ENCODE assay signal across 9 cellular contexts in genomic region chr15:42182328-42182901, GRCh38. TPM values are rescaled to one million over a fixed set of nuclear protein-coding genes. Genes with fewer than 3 reads are reported as not detected.
"Had no signal": no experiment of that assay in that cellular context is flagged by ENCODE, and none has a peak within 500 bp of the region (broad histone marks: within the 10 kb centered on the region; RNA-seq: fewer than 3 reads in every experiment).

No MANE protein-coding gene starts in this region.

- H3K27me3 Mint-ChIP-seq: activated CD4-positive, alpha-beta T cell treated with anti-CD3 and anti-CD28 coated beads, Interleukin-2, amount 10 ng/mL, durations not matched to agents 24 days and 14 days; naive thymus-derived CD8-positive, alpha-beta T cell; stimulated activated naive B cell treated with anti-CD40 and anti-IgM and Interleukin-4, amounts not matched to agents 10 μg/mL and 1 μg/mL and 100 μg/mL, for 72 hours; T-helper 17 cell had no signal

- ATAC-seq: naive thymus-derived CD8-positive, alpha-beta T cell; stimulated activated naive B cell treated with anti-CD40 and anti-IgM and Interleukin-4, amounts not matched to agents 10 μg/mL and 1 μg/mL and 100 μg/mL, for 72 hours; T-helper 17 cell had no signal

- H3K9me3 Mint-ChIP-seq: activated CD4-positive, alpha-beta T cell treated with anti-CD3 and anti-CD28 coated beads, Interleukin-2, amount 10 ng/mL, durations not matched to agents 24 days and 14 days; naive thymus-derived CD8-positive, alpha-beta T cell; stimulated activated naive B cell treated with anti-CD40 and anti-IgM and Interleukin-4, amounts not matched to agents 10 μg/mL and 1 μg/mL and 100 μg/mL, for 72 hours had no signal

- DNase-seq: activated CD4-positive, alpha-beta T cell treated with anti-CD3 and anti-CD28 coated beads, Interleukin-2, amount 10 ng/mL, durations not matched to agents 24 days and 14 days; activated gamma-delta T cell; islet precursor cell; naive thymus-derived CD8-positive, alpha-beta T cell; retina; stimulated activated naive B cell treated with anti-CD40 and anti-IgM and Interleukin-4, amounts not matched to agents 10 μg/mL and 1 μg/mL and 100 μg/mL, for 72 hours; T-helper 17 cell; transverse colon had no signal

- H3K4me1 Mint-ChIP-seq: activated CD4-positive, alpha-beta T cell treated with anti-CD3 and anti-CD28 coated beads, Interleukin-2, amount 10 ng/mL, durations not matched to agents 24 days and 14 days had no signal

- H3K27ac Mint-ChIP-seq: activated CD4-positive, alpha-beta T cell treated with anti-CD3 and anti-CD28 coated beads, Interleukin-2, amount 10 ng/mL, durations not matched to agents 24 days and 14 days; T-helper 17 cell had no signal

- H3K4me3 Mint-ChIP-seq: activated CD4-positive, alpha-beta T cell treated with anti-CD3 and anti-CD28 coated beads, Interleukin-2, amount 10 ng/mL, durations not matched to agents 24 days and 14 days; naive thymus-derived CD8-positive, alpha-beta T cell; stimulated activated naive B cell treated with anti-CD40 and anti-IgM and Interleukin-4, amounts not matched to agents 10 μg/mL and 1 μg/mL and 100 μg/mL, for 72 hours; T-helper 17 cell had no signal

RNA-seq across cellular contexts. Expression of gene PLA2G4F, which starts 26.0 kb away (rescaled TPM):
- total RNA-seq: activated CD4-positive, alpha-beta T cell treated with anti-CD3 and anti-CD28 coated beads, Interleukin-2, amount 10 ng/mL, durations not matched to agents 24 days and 14 days; activated CD8-positive, alpha-beta memory T cell treated with anti-CD3 and anti-CD28 coated beads for 36 hours; naive thymus-derived CD8-positive, alpha-beta T cell; T-helper 17 cell had no signal
